In genomic region chr14:39432619-39433451, GRCh38 we compare ENCODE assay signal across 1 cellular context.
TF ChIP-seq lines count a peak whose summit lies in the region.

No MANE protein-coding gene starts in this region.

TF ChIP-seq in GM12878, 131 proteins besides CTCF, POLR2A, EP300 and RAD21 (continued from another document and continues in another):
- no peak for TF ChIP-seq STAT1 (conservative IDR thresholded peaks at IDR 0.05)
- no peak; the same call in 1 of the 2 replicates for TF ChIP-seq CREB1 (IDR thresholded peaks at IDR 0.05; ENCODE audit: low read depth)
- no peak for TF ChIP-seq EZH2 (IDR thresholded peaks at IDR 0.05; ENCODE audit: borderline replicate concordance, control insufficient read depth, low read depth, low read length)
- TF ChIP-seq YBX1 (IDR thresholded peaks at IDR 0.05): no peak
- TF ChIP-seq E4F1 (IDR thresholded peaks at IDR 0.05; ENCODE audit: borderline replicate concordance, partially characterized antibody): no peak
- TF ChIP-seq KLF5 (IDR thresholded peaks at IDR 0.05; ENCODE audit: partially characterized antibody): no peak
- TF ChIP-seq SUZ12 (IDR thresholded peaks at IDR 0.05; ENCODE audit: unreplicated experiment): no peak
- TF ChIP-seq CREM (IDR thresholded peaks at IDR 0.05; ENCODE audit: low read depth): peak; percentile 25; the same call in 1 of the 2 replicates
- peak; percentile 57 for TF ChIP-seq CHD2 (IDR thresholded peaks at IDR 0.05; ENCODE audit: borderline replicate concordance, low read depth, low read length)
- TF ChIP-seq USF2 (IDR thresholded peaks at IDR 0.05; ENCODE audit: borderline replicate concordance, low read depth, low read length): no peak
- peak; percentile 97 for TF ChIP-seq NBN (IDR thresholded peaks at IDR 0.05)
- TF ChIP-seq TCF12 (IDR thresholded peaks at IDR 0.05; ENCODE audit: low read depth, low read length): 0 out of 2 replicates have a peak, but pooled peaks have one; percentile 6
- peak; percentile 18; the same call in 1 of the 2 replicates for TF ChIP-seq HCFC1 (IDR thresholded peaks at IDR 0.05; ENCODE audit: low read length)
- no peak for TF ChIP-seq E2F4 (IDR thresholded peaks at IDR 0.05; ENCODE audit: low read depth, low read length)
- TF ChIP-seq TARDBP (IDR thresholded peaks at IDR 0.05; ENCODE audit: borderline replicate concordance): no peak
- no peak for TF ChIP-seq FOXM1 (IDR thresholded peaks at IDR 0.05; ENCODE audit: low read depth, low read length)
- no peak for TF ChIP-seq ZBTB33 (IDR thresholded peaks at IDR 0.05)
- no peak for TF ChIP-seq IRF5 (IDR thresholded peaks at IDR 0.05; ENCODE audit: borderline replicate concordance)
- TF ChIP-seq NR2C1 (IDR thresholded peaks at IDR 0.05): no peak
- TF ChIP-seq MYB (IDR thresholded peaks at IDR 0.05; ENCODE audit: borderline replicate concordance, low read depth, low read length): no peak
- TF ChIP-seq SMC3 (IDR thresholded peaks at IDR 0.05; ENCODE audit: borderline replicate concordance, low read length): 0 out of 2 replicates have a peak, but pooled peaks have one; percentile 9
- no peak; the same call in 1 of the 2 replicates for TF ChIP-seq MLLT1 (IDR thresholded peaks at IDR 0.05)
- peak; percentile 12 for TF ChIP-seq MEF2B (IDR thresholded peaks at IDR 0.05; ENCODE audit: partially characterized antibody, poor library complexity, severe bottlenecking)
- TF ChIP-seq ZNF274 (IDR thresholded peaks at IDR 0.05; ENCODE audit: insufficient read depth, insufficient read length): no peak
- TF ChIP-seq SUPT20H (IDR thresholded peaks at IDR 0.05; ENCODE audit: borderline replicate concordance, control insufficient read depth, low read depth, low read length): no peak
- peak; percentile 36; the same call in 1 of the 2 replicates for TF ChIP-seq ZNF217 (IDR thresholded peaks at IDR 0.05)
- no peak for TF ChIP-seq BCL11A (IDR thresholded peaks at IDR 0.05; ENCODE audit: low read depth, low read length)
- no peak for TF ChIP-seq ZNF384 (IDR thresholded peaks at IDR 0.05; ENCODE audit: borderline replicate concordance, low read depth, low read length)
- no peak for TF ChIP-seq ZNF24 (IDR thresholded peaks at IDR 0.05)
- no peak for TF ChIP-seq SIN3A (IDR thresholded peaks at IDR 0.05; ENCODE audit: low read depth, low read length)
- no peak for TF ChIP-seq RFX5 (IDR thresholded peaks at IDR 0.05; ENCODE audit: low read depth, low read length)
- TF ChIP-seq PAX5 (IDR thresholded peaks at IDR 0.05; ENCODE audit: borderline replicate concordance, low read depth, low read length): no peak
- TF ChIP-seq E2F8 (IDR thresholded peaks at IDR 0.05; ENCODE audit: low read depth, partially characterized antibody): peak; percentile 40
- no peak for TF ChIP-seq NFXL1 (IDR thresholded peaks at IDR 0.05; ENCODE audit: borderline replicate concordance)
- no peak for TF ChIP-seq TCF7 (IDR thresholded peaks at IDR 0.05; ENCODE audit: borderline replicate concordance)
- TF ChIP-seq SMAD5 (IDR thresholded peaks at IDR 0.05; ENCODE audit: low read depth): peak; percentile 51; the same call in 1 of the 2 replicates
- no peak for TF ChIP-seq ATF7 (IDR thresholded peaks at IDR 0.05; ENCODE audit: low read depth)
- TF ChIP-seq JUND (IDR thresholded peaks at IDR 0.05; ENCODE audit: low read depth, low read length): no peak
- no peak for TF ChIP-seq MEF2A (IDR thresholded peaks at IDR 0.05; ENCODE audit: insufficient read depth, low read depth, low read length)
- TF ChIP-seq ZNF687 (IDR thresholded peaks at IDR 0.05): 0 out of 2 replicates have a peak, but pooled peaks have one; percentile 34
- no peak for TF ChIP-seq CHD4 (IDR thresholded peaks at IDR 0.05)
- TF ChIP-seq NKRF (conservative IDR thresholded peaks at IDR 0.05): peak; percentile 40; the same call in 1 of the 2 replicates
- peak; percentile 41 for TF ChIP-seq JUNB (IDR thresholded peaks at IDR 0.05)
- peak; percentile 60; the same call in 1 of the 2 replicates for TF ChIP-seq POLR2AphosphoS2 (IDR thresholded peaks at IDR 0.05; ENCODE audit: low read depth, low read length)
- peak; percentile 83 for TF ChIP-seq NR2F1 (conservative IDR thresholded peaks at IDR 0.05)
- peak; percentile 81; the same call in 1 of the 2 replicates for TF ChIP-seq MXI1 (IDR thresholded peaks at IDR 0.05; ENCODE audit: low read depth, low read length)
- TF ChIP-seq MYC (IDR thresholded peaks at IDR 0.05; ENCODE audit: insufficient read depth, insufficient read length, insufficient replicate concordance, low read length, severe bottlenecking): peak; percentile 18
- TF ChIP-seq BMI1 (IDR thresholded peaks at IDR 0.05; ENCODE audit: borderline replicate concordance): no peak
